1 cellular context compared by ENCODE assay signal in the genomic region with DNA sequence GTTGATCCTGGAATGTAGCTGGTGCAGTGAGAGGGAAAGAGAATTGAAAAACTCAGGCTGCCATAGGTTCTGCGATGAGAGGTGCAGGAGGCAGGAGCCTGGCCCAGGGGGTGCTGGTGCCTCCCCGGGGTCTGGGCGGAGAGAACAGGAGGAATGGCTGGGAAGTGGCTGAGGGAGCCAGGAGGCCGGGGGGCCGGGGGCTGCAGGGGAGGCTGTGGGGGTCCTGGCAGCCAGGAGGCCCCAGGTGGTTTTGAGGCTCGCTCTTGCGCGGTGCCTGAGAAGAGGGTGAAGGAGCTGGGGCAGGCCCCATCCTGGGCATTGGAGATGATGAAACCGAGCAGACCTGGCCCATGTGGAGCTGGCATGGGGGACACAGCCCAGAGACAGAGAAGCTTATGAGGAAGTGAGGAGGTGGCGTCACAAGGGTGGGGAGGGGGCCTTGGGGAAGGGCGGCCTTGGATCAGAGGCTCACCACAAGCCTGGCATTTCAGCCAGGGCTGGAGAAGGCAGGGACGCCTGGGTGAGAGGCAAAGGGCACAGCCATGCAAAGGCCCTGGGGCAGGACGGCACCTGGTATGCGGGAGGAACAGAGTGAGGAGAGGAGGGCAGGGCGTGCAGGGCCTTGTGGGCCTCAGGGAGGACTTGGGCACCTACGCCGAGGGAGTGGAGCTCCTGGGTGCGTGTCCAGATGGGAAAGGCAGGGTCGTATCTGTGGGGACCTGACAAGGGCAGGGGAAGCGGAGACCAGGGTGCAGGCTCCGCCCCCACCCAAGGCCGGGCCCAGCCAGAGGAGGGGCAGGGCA.
TF ChIP-seq lines count a peak whose summit lies in the region.

No MANE protein-coding gene starts in this region.

TF ChIP-seq in H1, 55 proteins besides CTCF, POLR2A, EP300 and RAD21:
- TF ChIP-seq TAF7 (optimal IDR thresholded peaks at IDR 0.05; ENCODE audit: borderline replicate concordance, low read depth, low read length) (no peak), KDM1A (IDR thresholded peaks at IDR 0.05; ENCODE audit: borderline replicate concordance, low read length) (peak; percentile 83; the same call in 1 of the 2 replicates), ASH2L (IDR thresholded peaks at IDR 0.05; ENCODE audit: low read length) (no peak), PHF8 (conservative IDR thresholded peaks at IDR 0.05; ENCODE audit: low read depth, low read length) (no peak), GTF2F1 (IDR thresholded peaks at IDR 0.05; ENCODE audit: borderline replicate concordance, low read depth, low read length) (no peak), SIX5 (IDR thresholded peaks at IDR 0.05; ENCODE audit: low read depth, low read length) (no peak), KDM4A (IDR thresholded peaks at IDR 0.05; ENCODE audit: low read depth, low read length, severe bottlenecking) (no peak)
- TF ChIP-seq, protein P1, sequence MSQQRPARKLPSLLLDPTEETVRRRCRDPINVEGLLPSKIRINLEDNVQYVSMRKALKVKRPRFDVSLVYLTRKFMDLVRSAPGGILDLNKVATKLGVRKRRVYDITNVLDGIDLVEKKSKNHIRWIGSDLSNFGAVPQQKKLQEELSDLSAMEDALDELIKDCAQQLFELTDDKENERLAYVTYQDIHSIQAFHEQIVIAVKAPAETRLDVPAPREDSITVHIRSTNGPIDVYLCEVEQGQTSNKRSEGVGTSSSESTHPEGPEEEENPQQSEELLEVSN (IDR thresholded peaks at IDR 0.05) = no peak
TF ChIP-seq in H1: peak in this region for 1.
